ENCODE assay signal across 19 cellular contexts in genomic region chr3:177519588-177519987, GRCh38.
A peak's percentile ranks its signal among the peaks of the same experiment; 100 is the strongest.
DNase-seq lines count a peak whose midpoint lies in the region; ATAC-seq and TF ChIP-seq lines count a peak whose summit lies in the region.
"Had no signal": no experiment of that assay in that cellular context is flagged by ENCODE, and none has a peak within 500 bp of the region (broad histone marks: within the 10 kb centered on the region; RNA-seq: fewer than 3 reads in every experiment).

No MANE protein-coding gene starts in this region.

- DNase-seq in BE2C: peak; percentile 56
- DNase-seq in ELR (ENCODE audit: low read depth): peak; percentile 2
- DNase-seq in fibroblast of mammary gland (ENCODE audit: low read depth): peak; percentile 60
- DNase-seq in neuronal stem cell (ENCODE audit: low spot score): no peak
- DNase-seq in NK-92 treated with Interleukin-12 subunit alpha and Interleukin-12 subunit beta, amount 100 ng/mL, for 24 hours (lab: John Stamatoyannopoulos, UW): no peak
- DNase-seq: DMS79 treated with DMSO at 0.1 percent for 48 hours, HFFc6, KG1, NCI-H1417 treated with DMSO at 0.1 percent for 48 hours, NCI-H187 treated with DMSO at 0.1 percent for 48 hours, NCI-H226, NCI-H526, Peyer's patch, SHP77, SK-N-SH had no signal

- H3K27me3 ChIP-seq in BE2C (no peaks in the 10 kb centered on the region), neuronal stem cell (ENCODE audit: control insufficient read depth in 3 of 3, insufficient read depth in 3 of 3, low read depth in 1 of 3, low read length in 3 of 3) (no peaks in the 10 kb centered on the region)
- H3K27me3 ChIP-seq: Peyer's patch had no signal

- H3K4me2 ChIP-seq in neuronal stem cell (ENCODE audit: insufficient read depth, low read length, poor library complexity, severe bottlenecking): no peak overlapping the region
- H3K4me2 ChIP-seq: A549, SK-N-SH had no signal

- H3K27ac ChIP-seq in neuronal stem cell (replicated peaks; ENCODE audit: low read length): no peak overlapping the region
- H3K27ac ChIP-seq: A549, C4-2B, Peyer's patch had no signal

- H3K4me1 ChIP-seq in BE2C: peaks cover 15% of the 10 kb centered on the region
- H3K4me1 ChIP-seq in neuronal stem cell (ENCODE audit: control insufficient read depth in 2 of 2, insufficient read depth in 1 of 2, low read depth in 1 of 2, low read length in 2 of 2): peaks cover 12 to 23% of the 10 kb centered on the region in 2 donors

- H3K14ac ChIP-seq in neuronal stem cell (ENCODE audit: low read length): no peak overlapping the region

- no peak overlapping the region for H2BK12ac ChIP-seq in neuronal stem cell (ENCODE audit: low read length)

- no peak overlapping the region for H2BK5ac ChIP-seq in neuronal stem cell (ENCODE audit: low read length)

- no peaks in the 10 kb centered on the region for H3K36me3 ChIP-seq in BE2C
- no peaks in the 10 kb centered on the region for H3K36me3 ChIP-seq in neuronal stem cell (replicated peaks in 1 of 2; ENCODE audit: control insufficient read depth in 2 of 2, insufficient read depth in 2 of 2, low read length in 2 of 2)
- H3K36me3 ChIP-seq: Peyer's patch had no signal

- H3K9me3 ChIP-seq in BE2C (no peaks in the 10 kb centered on the region), neuronal stem cell (replicated peaks in 1 of 2; ENCODE audit: control insufficient read depth in 2 of 2, insufficient read depth in 1 of 2, low read depth in 1 of 2, low read length in 2 of 2) (peaks cover 0 to 14% of the 10 kb centered on the region in 2 donors)
- H3K9me3 ChIP-seq: Peyer's patch, SK-N-SH had no signal

- no peak overlapping the region for H2BK120ac ChIP-seq in neuronal stem cell (ENCODE audit: low read depth, low read length)

- H4K8ac ChIP-seq in neuronal stem cell (ENCODE audit: low read depth, low read length): no peak overlapping the region

- H4K91ac ChIP-seq in neuronal stem cell (ENCODE audit: low read depth, low read length, poor library complexity): no peak overlapping the region

- H2BK15ac ChIP-seq in neuronal stem cell (ENCODE audit: low read length): no peak overlapping the region

- no peaks in the 10 kb centered on the region for H3K79me1 ChIP-seq in neuronal stem cell (ENCODE audit: low read depth, low read length)

- no peak overlapping the region for H3K9ac ChIP-seq in neuronal stem cell (ENCODE audit: low read depth, low read length, poor library complexity)
- H3K9ac ChIP-seq: SK-N-SH had no signal

- TF ChIP-seq CTCF in BE2C (IDR thresholded peaks at IDR 0.05; ENCODE audit: low read depth, low read length) (no peak), fibroblast of mammary gland (conservative IDR thresholded peaks at IDR 0.05; ENCODE audit: control insufficient read depth, insufficient read depth, low read depth, low read length) (no peak)

- H2AK5ac ChIP-seq in neuronal stem cell (ENCODE audit: low read depth, low read length): no peak overlapping the region

- H3K4ac ChIP-seq in neuronal stem cell (ENCODE audit: low read length): no peak overlapping the region

- H2AFZ ChIP-seq in neuronal stem cell (ENCODE audit: low read length): no peak overlapping the region

- ATAC-seq in GM19467 (IDR thresholded peaks at IDR 0.05; ENCODE audit: unreplicated experiment) (no peak), GM18858 (IDR thresholded peaks at IDR 0.05; ENCODE audit: unreplicated experiment) (no peak)
- ATAC-seq: A549 had no signal

- no peak overlapping the region for H3K23ac ChIP-seq in neuronal stem cell (ENCODE audit: low read depth, low read length, poor library complexity)

- no peak overlapping the region for H3K4me3 ChIP-seq in BE2C (ENCODE audit: low read depth, low read length)
- H3K4me3 ChIP-seq in fibroblast of mammary gland (ENCODE audit: control insufficient read depth, low read depth, low read length): no peak overlapping the region
- H3K4me3 ChIP-seq in neuronal stem cell (ENCODE audit: low read length in 2 of 2): no peak overlapping the region
- H3K4me3 ChIP-seq: A549, Peyer's patch had no signal

- no CpG with 5 or more reads among the region's 13 CpGs for WGBS in neuronal stem cell (ENCODE audit: extremely low coverage in 2 of 2, insufficient read length in 2 of 2, insufficient replicate concordance in 1 of 2), 2 donors

- peak overlapping the region; percentile 35 for H3K18ac ChIP-seq in neuronal stem cell (ENCODE audit: low read length)

Comparison
In these comparisons a context has a peak if more than half of its experiments do, and no peak if none do; other contexts are left out.
1. DNase-seq: peak in BE2C (single experiment), ELR (single experiment) and fibroblast of mammary gland (single experiment); none in neuronal stem cell (single experiment) and NK-92 treated with Interleukin-12 subunit alpha and Interleukin-12 subunit beta, amount 100 ng/mL, for 24 hours (single experiment).